ENCODE assay signal across 10 cellular contexts in the genomic region with DNA sequence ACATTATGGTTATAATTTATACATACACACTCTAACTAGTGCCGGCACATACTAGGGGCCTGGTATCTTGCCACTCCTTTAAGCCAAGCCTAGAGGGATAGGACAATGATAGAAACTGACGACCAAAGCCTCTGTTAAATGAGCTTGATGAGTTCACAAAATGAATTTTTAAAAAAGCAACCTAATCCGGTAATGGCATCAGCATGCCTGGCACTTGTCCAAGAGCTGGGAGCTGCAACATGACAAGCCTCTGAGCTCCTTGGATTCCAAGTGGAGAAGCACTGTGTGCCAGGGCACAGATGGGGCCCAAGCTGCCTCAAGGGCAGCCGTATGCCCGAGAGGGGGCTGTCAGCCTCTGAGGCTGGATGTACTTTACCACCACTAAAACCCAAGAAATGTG. TPM values are rescaled to one million over a fixed set of nuclear protein-coding genes. Genes with fewer than 3 reads are reported as not detected.
DNase-seq lines count a peak whose midpoint lies in the region; TF ChIP-seq lines count a peak whose summit lies in the region.
"Had no signal": no experiment of that assay in that cellular context is flagged by ENCODE, and none has a peak within 500 bp of the region (broad histone marks: within the 10 kb centered on the region; RNA-seq: fewer than 3 reads in every experiment).

No MANE protein-coding gene starts in this region.

- DNase-seq in ELR (ENCODE audit: low read depth) (peak; percentile 52), NCI-H82 treated with DMSO at 0.1 percent for 48 hours (lab: John Stamatoyannopoulos, UW; ENCODE audit: unreplicated experiment) (peak; percentile 70), fibroblast of mammary gland (ENCODE audit: low read depth) (peak; percentile 74), pulmonary artery endothelial cell (ENCODE audit: low read depth, low spot score) (peak; percentile 22), midbrain (lab: John Stamatoyannopoulos, UW) (no peak), epidermal melanocyte (ENCODE audit: insufficient read length, low spot score) (no peak), RPMI8226 (no peak)
- DNase-seq in stimulated activated CD8-positive, alpha-beta memory T cell treated with anti-CD3 and anti-CD28 coated beads, Interleukin-4, amount 100 ng/mL, for 48 hours = no peak
- DNase-seq: activated B cell treated with CpG ODN at 0.5 μM for 24 hours, sigmoid colon had no signal

- H3K4me3 ChIP-seq in fibroblast of mammary gland (ENCODE audit: control insufficient read depth, low read depth, low read length) = no peak overlapping the region
- H3K4me3 ChIP-seq: sigmoid colon had no signal

- TF ChIP-seq CTCF in fibroblast of mammary gland (conservative IDR thresholded peaks at IDR 0.05; ENCODE audit: control insufficient read depth, insufficient read depth, low read depth, low read length) = no peak

RNA-seq across cellular contexts. Expression of a gene that starts 9.7 kb away (rescaled TPM):
- total RNA-seq in pulmonary artery endothelial cell = 26.8 and 37.2 TPM in 2 replicates

Comparison
In these comparisons a context has a peak if more than half of its experiments do, and no peak if none do; other contexts are left out.
1. DNase-seq: peak in ELR (single experiment), NCI-H82 treated with DMSO at 0.1 percent for 48 hours (single experiment), fibroblast of mammary gland (single experiment) and pulmonary artery endothelial cell (single experiment); none in midbrain (single experiment), stimulated activated CD8-positive, alpha-beta memory T cell treated with anti-CD3 and anti-CD28 coated beads, Interleukin-4, amount 100 ng/mL, for 48 hours (single experiment), epidermal melanocyte (single experiment) and RPMI8226 (single experiment).